8 cellular contexts compared by ENCODE assay signal in genomic region chr15:84826369-84826823, GRCh38. TPM values are rescaled to one million over a fixed set of nuclear protein-coding genes. Genes with fewer than 3 reads are reported as not detected.
DNase-seq lines count a peak whose midpoint lies in the region; ATAC-seq and TF ChIP-seq lines count a peak whose summit lies in the region.

No MANE protein-coding gene starts in this region.

- CTCF ChIA-PET in activated naive CD4-positive, alpha-beta T cell treated with anti-CD3 and anti-CD28 coated beads for 36 hours (lab: Charles Lee), result no interaction called here
- CTCF ChIA-PET in OCI-LY7 (lab: Charles Lee; ENCODE audit: unreplicated experiment), result no interaction called here

- H3K36me3 ChIP-seq in OCI-LY7 (ENCODE audit: insufficient read depth, low read length) (no peaks in the 10 kb centered on the region), upper lobe of left lung (no peaks in the 10 kb centered on the region)

- H3K4me3 ChIP-seq in OCI-LY7 (ENCODE audit: low read depth, low read length, poor library complexity, severe bottlenecking) (no peak overlapping the region), foreskin fibroblast (ENCODE audit: low read depth in 1 of 2, low read length in 2 of 2) (no peak overlapping the region), upper lobe of left lung (no peak overlapping the region)

- WGBS in upper lobe of left lung, 2 donors, result 84 to 86% methylated on average over 6 of the region's 6 CpGs

- no peaks in the 10 kb centered on the region for H4K20me1 ChIP-seq in OCI-LY7 (ENCODE audit: insufficient read depth, low read length)

- TF ChIP-seq EP300 in upper lobe of left lung (IDR thresholded peaks at IDR 0.05), result no peak

- no TSS peak for BruUV-seq in OCI-LY7 (replicated peaks; lab: Mats Ljungman, UMichigan)

- H3K27me3 ChIP-seq in upper lobe of left lung, result no peaks in the 10 kb centered on the region

- intact Hi-C loops in activated naive CD4-positive, alpha-beta T cell treated with anti-CD3 and anti-CD28 coated beads for 36 hours (cut with micrococcal nuclease), result loop anchor here (2.0 kb wide), 1 partner anchor 102 kb away; no protein-coding TSS in a partner anchor
- intact Hi-C loops in OCI-LY7 (cut with micrococcal nuclease; ENCODE audit: unreplicated experiment), result loop anchor here (5.0 kb wide), 3 partner anchors 39 to 229 kb away; no protein-coding TSS in a partner anchor

- DNase-seq in activated naive CD4-positive, alpha-beta T cell treated with anti-CD3 and anti-CD28 coated beads for 36 hours, result peak; percentile 37
- no peak for DNase-seq in activated naive CD4-positive, alpha-beta T cell (lab: John Stamatoyannopoulos, UW)
- DNase-seq in OCI-LY7 (ENCODE audit: low spot score), result peak; percentile 47
- DNase-seq in foreskin fibroblast, result no peak
- peak; percentile 52 to 64 for DNase-seq in upper lobe of left lung
- no peak for DNase-seq in activated naive CD8-positive, alpha-beta T cell treated with anti-CD3 and anti-CD28 coated beads for 36 hours

- no peak overlapping the region for H3K27ac Mint-ChIP-seq in activated naive CD4-positive, alpha-beta T cell treated with anti-CD3 and anti-CD28 coated beads for 36 hours
- no peak overlapping the region for H3K27ac Mint-ChIP-seq in activated naive CD8-positive, alpha-beta T cell treated with anti-CD3 and anti-CD28 coated beads for 36 hours

- H3K27me3 Mint-ChIP-seq in activated naive CD4-positive, alpha-beta T cell treated with anti-CD3 and anti-CD28 coated beads for 36 hours (ENCODE audit: low read depth), result no peaks in the 10 kb centered on the region
- H3K27me3 Mint-ChIP-seq in activated naive CD8-positive, alpha-beta T cell treated with anti-CD3 and anti-CD28 coated beads for 36 hours, result no peaks in the 10 kb centered on the region

- TF ChIP-seq POLR2A in upper lobe of left lung (IDR thresholded peaks at IDR 0.05), result no peak

- H3K4me1 Mint-ChIP-seq in activated naive CD4-positive, alpha-beta T cell treated with anti-CD3 and anti-CD28 coated beads for 36 hours (ENCODE audit: low read depth), result no peaks in the 10 kb centered on the region
- H3K4me1 Mint-ChIP-seq in activated naive CD8-positive, alpha-beta T cell treated with anti-CD3 and anti-CD28 coated beads for 36 hours, result no peaks in the 10 kb centered on the region

- H2AFZ ChIP-seq in OCI-LY7 (ENCODE audit: low read length), result no peak overlapping the region

- H3K4me2 ChIP-seq in OCI-LY7 (ENCODE audit: low read length), result no peak overlapping the region

- peak in 1 of 2 donors; percentile 64 for ATAC-seq in upper lobe of left lung (ENCODE audit: low FRiP score in 2 of 2)
- ATAC-seq in GM21786 (IDR thresholded peaks at IDR 0.05; ENCODE audit: unreplicated experiment), result no peak
- no peak for ATAC-seq in HG03521 (IDR thresholded peaks at IDR 0.05; ENCODE audit: unreplicated experiment)

- no peaks in the 10 kb centered on the region for H3K36me3 Mint-ChIP-seq in activated naive CD4-positive, alpha-beta T cell treated with anti-CD3 and anti-CD28 coated beads for 36 hours (ENCODE audit: low read depth)
- H3K36me3 Mint-ChIP-seq in activated naive CD8-positive, alpha-beta T cell treated with anti-CD3 and anti-CD28 coated beads for 36 hours, result no peaks in the 10 kb centered on the region

- H3K9me3 Mint-ChIP-seq in activated naive CD4-positive, alpha-beta T cell treated with anti-CD3 and anti-CD28 coated beads for 36 hours, result no peaks in the 10 kb centered on the region
- H3K9me3 Mint-ChIP-seq in activated naive CD8-positive, alpha-beta T cell treated with anti-CD3 and anti-CD28 coated beads for 36 hours, result no peaks in the 10 kb centered on the region

- TF ChIP-seq CTCF in OCI-LY7 (conservative IDR thresholded peaks at IDR 0.05; ENCODE audit: low read length) (peak; percentile 75), foreskin fibroblast (IDR thresholded peaks at IDR 0.05; ENCODE audit: low read depth, low read length) (peak; percentile 20), upper lobe of left lung (IDR thresholded peaks at IDR 0.05) (peak in 4 of 6 experiments; percentile 25 to 45 (median 38))

- H3K9me3 ChIP-seq in OCI-LY7 (ENCODE audit: low read length) (no peaks in the 10 kb centered on the region), upper lobe of left lung (no peaks in the 10 kb centered on the region)

- H3K4me1 ChIP-seq in OCI-LY7 (ENCODE audit: insufficient read depth, low read length, poor library complexity, severe bottlenecking) (no peaks in the 10 kb centered on the region), upper lobe of left lung (peaks cover 6 to 28% (median 10%) of the 10 kb centered on the region in 4 donors)

- POLR2A ChIA-PET in OCI-LY7 (lab: Charles Lee), result interaction anchor here (1.5 kb wide), 1 partner anchor 10 kb away, joined by 3 read pairs; no protein-coding TSS in a partner anchor

- no peak overlapping the region for H3K27ac ChIP-seq in OCI-LY7 (ENCODE audit: low read depth, low read length, poor library complexity, severe bottlenecking)
- peak overlapping the region in 1 of 4 donors; percentile 51 for H3K27ac ChIP-seq in upper lobe of left lung

- H3K9me2 ChIP-seq in OCI-LY7 (ENCODE audit: insufficient read depth, low read length), result no peaks in the 10 kb centered on the region

- H3K79me2 ChIP-seq in OCI-LY7 (ENCODE audit: insufficient read depth, low read depth, low read length), result no peaks in the 10 kb centered on the region

- no peak overlapping the region for H3K4me3 Mint-ChIP-seq in activated naive CD4-positive, alpha-beta T cell treated with anti-CD3 and anti-CD28 coated beads for 36 hours
- H3K4me3 Mint-ChIP-seq in activated naive CD8-positive, alpha-beta T cell treated with anti-CD3 and anti-CD28 coated beads for 36 hours, result no peak overlapping the region

RNA-seq across cellular contexts. Expression of gene ALPK3, which starts 9.2 kb away (rescaled TPM):
- total RNA-seq in activated naive CD4-positive, alpha-beta T cell treated with anti-CD3 and anti-CD28 coated beads for 36 hours, result under 1 TPM; 0.02 to 0.05 TPM
- 0.16 and 1.8 TPM in 2 replicates for total RNA-seq in OCI-LY7 (2014; rRNA removed; shearing (Covaris generic))
- total RNA-seq in OCI-LY7 (2022) (0.15 and 0.23 TPM in 2 replicates), upper lobe of left lung (10 to 100 TPM in 5 of 6 donors, 1 to 10 TPM in 1; 7.9 to 36.4 (median 13.0) TPM)
- total RNA-seq in activated naive CD8-positive, alpha-beta T cell treated with anti-CD3 and anti-CD28 coated beads for 36 hours, result under 1 TPM; 0.04 to 0.06 TPM

RNA-seq across cellular contexts. Expression of gene SLC28A1, which starts 58.1 kb away (rescaled TPM):
- total RNA-seq in activated naive CD4-positive, alpha-beta T cell treated with anti-CD3 and anti-CD28 coated beads for 36 hours, result not detected
- not detected in 2 replicates for total RNA-seq in OCI-LY7 (2014; rRNA removed; shearing (Covaris generic))
- not detected in 2 replicates for total RNA-seq in OCI-LY7 (2022)
- total RNA-seq in upper lobe of left lung, result not detected
- not detected for total RNA-seq in activated naive CD8-positive, alpha-beta T cell treated with anti-CD3 and anti-CD28 coated beads for 36 hours

Comparison
In these comparisons a context has a peak if more than half of its experiments do, and no peak if none do; other contexts are left out.
1. DNase-seq: peak in activated naive CD4-positive, alpha-beta T cell treated with anti-CD3 and anti-CD28 coated beads for 36 hours (single experiment), OCI-LY7 (single experiment) and upper lobe of left lung (2 of 2); none in activated naive CD4-positive, alpha-beta T cell (0 of 4), foreskin fibroblast (0 of 2) and activated naive CD8-positive, alpha-beta T cell treated with anti-CD3 and anti-CD28 coated beads for 36 hours (single experiment).
2. CTCF ChIP-seq: peak in every context shown above with its lines; median percentile 75 in OCI-LY7; 38 in upper lobe of left lung; 20 in foreskin fibroblast.